In genomic region chr17:21282231-21282630, GRCh38 we compare ENCODE assay signal across 10 cellular contexts. TPM values are rescaled to one million over a fixed set of nuclear protein-coding genes. Genes with fewer than 3 reads are reported as not detected.
A peak's percentile ranks its signal among the peaks of the same experiment; 100 is the strongest.
DNase-seq lines count a peak whose midpoint lies in the region; ATAC-seq and TF ChIP-seq lines count a peak whose summit lies in the region.
"Had no signal": no experiment of that assay in that cellular context is flagged by ENCODE, and none has a peak within 500 bp of the region (broad histone marks: within the 10 kb centered on the region; RNA-seq: fewer than 3 reads in every experiment).

No MANE protein-coding gene starts in this region.

- no peak for TF ChIP-seq POLR2A in tibial nerve (IDR thresholded peaks at IDR 0.05)

- DNase-seq in activated T-cell treated with anti-CD3 and anti-CD28 coated beads, Interleukin-2, amount 50 U/mL, for 72 hours, result no peak
- DNase-seq in activated T-cell treated with anti-CD3 and anti-CD28 coated beads, Interleukin-2, amount 50 U/mL, for 48 hours, result no peak
- DNase-seq in T-helper 17 cell (no peak), right cardiac atrium (no peak), stromal cell of bone marrow (ENCODE audit: low read depth) (peak; percentile 98), tibial nerve (ENCODE audit: low spot score in 2 of 2) (no peak)
- DNase-seq in activated naive CD4-positive, alpha-beta T cell treated with anti-CD3 and anti-CD28 coated beads, Interleukin-2, amount 50 U/mL, for 72 hours (ENCODE audit: low spot score in 2 of 2), result no peak
- DNase-seq: left colon; stimulated activated CD8-positive, alpha-beta memory T cell treated with anti-CD3 and anti-CD28 coated beads, Interleukin-4, amount 100 ng/mL, for 48 hours had no signal

- no peak overlapping the region for H3K27ac Mint-ChIP-seq in activated T-cell treated with anti-CD3 and anti-CD28 coated beads, Interleukin-2, amount 50 U/mL, for 72 hours
- H3K27ac Mint-ChIP-seq in T-helper 17 cell, result peak overlapping the region; percentile 97
- H3K27ac Mint-ChIP-seq in activated naive CD4-positive, alpha-beta T cell treated with anti-CD3 and anti-CD28 coated beads, Interleukin-2, amount 50 U/mL, for 72 hours, result peak overlapping the region in 1 of 2 donors; percentile 43

- H3K27ac ChIP-seq in right cardiac atrium (ENCODE audit: low read length) (peak overlapping the region; percentile 65), tibial nerve (peak overlapping the region in 2 of 4 donors; percentile 85 to 92)

- 58% methylated on average over 5 of the region's 5 CpGs for WGBS in right cardiac atrium
- 34 to 35% methylated on average over 5 of the region's 5 CpGs for WGBS in tibial nerve, 2 donors

- H3K9me3 ChIP-seq in T-helper 17 cell (ENCODE audit: control insufficient read depth, low read length, poor library complexity, severe bottlenecking) (no peaks in the 10 kb centered on the region), right cardiac atrium (ENCODE audit: control insufficient read depth, low read length) (no peaks in the 10 kb centered on the region), tibial nerve (no peaks in the 10 kb centered on the region)

- H3K36me3 ChIP-seq in tibial nerve, result no peaks in the 10 kb centered on the region

- peak overlapping the region; percentile 42 to 53 for H3K4me3 Mint-ChIP-seq in activated T-cell treated with anti-CD3 and anti-CD28 coated beads, Interleukin-2, amount 50 U/mL, for 72 hours
- H3K4me3 Mint-ChIP-seq in T-helper 17 cell, result peak overlapping the region; percentile 39

- peaks cover 4% of the 10 kb centered on the region for H3K4me1 ChIP-seq in right cardiac atrium (ENCODE audit: control insufficient read depth, insufficient read depth, low read length)
- H3K4me1 ChIP-seq in tibial nerve, result peaks cover 0 to 50% (median 22%) of the 10 kb centered on the region in 4 donors

- no peaks in the 10 kb centered on the region for H3K9me3 Mint-ChIP-seq in activated T-cell treated with anti-CD3 and anti-CD28 coated beads, Interleukin-2, amount 50 U/mL, for 72 hours
- no peaks in the 10 kb centered on the region for H3K9me3 Mint-ChIP-seq in activated naive CD4-positive, alpha-beta T cell treated with anti-CD3 and anti-CD28 coated beads, Interleukin-2, amount 50 U/mL, for 72 hours

- peaks cover 58% of the 10 kb centered on the region for H3K4me1 Mint-ChIP-seq in activated T-cell treated with anti-CD3 and anti-CD28 coated beads, Interleukin-2, amount 50 U/mL, for 72 hours (ENCODE audit: low read depth)
- peaks cover 59% of the 10 kb centered on the region for H3K4me1 Mint-ChIP-seq in T-helper 17 cell

- H3K27me3 ChIP-seq in right cardiac atrium (ENCODE audit: control insufficient read depth, insufficient read depth) (no peaks in the 10 kb centered on the region), tibial nerve (no peaks in the 10 kb centered on the region)

- H3K27me3 Mint-ChIP-seq in activated T-cell treated with anti-CD3 and anti-CD28 coated beads, Interleukin-2, amount 50 U/mL, for 72 hours (ENCODE audit: low read depth), result no peaks in the 10 kb centered on the region
- no peaks in the 10 kb centered on the region for H3K27me3 Mint-ChIP-seq in T-helper 17 cell

- intact Hi-C loops in right cardiac atrium (cut with DNase I), result loop anchor here (10.0 kb wide), 2 partner anchors 157 to 233 kb away; partner anchors contain the start of gene DHRS7B (in 4 of the 4)

- H3K36me3 Mint-ChIP-seq in activated T-cell treated with anti-CD3 and anti-CD28 coated beads, Interleukin-2, amount 50 U/mL, for 72 hours (ENCODE audit: insufficient read depth in 2 of 2), result peaks cover 4 to 9% of the 10 kb centered on the region in 2 donors
- no peaks in the 10 kb centered on the region for H3K36me3 Mint-ChIP-seq in T-helper 17 cell (ENCODE audit: low read depth)
- peaks cover 18 to 21% of the 10 kb centered on the region in 2 donors for H3K36me3 Mint-ChIP-seq in activated naive CD4-positive, alpha-beta T cell treated with anti-CD3 and anti-CD28 coated beads, Interleukin-2, amount 50 U/mL, for 72 hours

- no peak for TF ChIP-seq CTCF in tibial nerve (IDR thresholded peaks at IDR 0.05)

- no peak for TF ChIP-seq EP300 in tibial nerve (IDR thresholded peaks at IDR 0.05)

- H3K4me3 ChIP-seq in right cardiac atrium (ENCODE audit: low read length) (no peak overlapping the region), tibial nerve (no peak overlapping the region)

- ATAC-seq in activated T-cell treated with anti-CD3 and anti-CD28 coated beads, Interleukin-2, amount 50 U/mL, for 72 hours (replicated peaks in 1 of 2), result no peak
- no peak for ATAC-seq in T-helper 17 cell
- ATAC-seq in right cardiac atrium, result no peak
- no peak for ATAC-seq in GM18498 (IDR thresholded peaks at IDR 0.05; ENCODE audit: unreplicated experiment)
- no peak for ATAC-seq in activated naive CD4-positive, alpha-beta T cell treated with anti-CD3 and anti-CD28 coated beads, Interleukin-2, amount 50 U/mL, for 72 hours
- ATAC-seq: left colon had no signal

RNA-seq across cellular contexts. Expression of gene MAP2K3, which starts 2.3 kb away (rescaled TPM):
- 100 to 1,000 TPM; 104 to 107 TPM for total RNA-seq in activated T-cell treated with anti-CD3 and anti-CD28 coated beads, Interleukin-2, amount 50 U/mL, for 72 hours
- total RNA-seq in T-helper 17 cell (10 to 100 TPM; 61.2 to 73.0 TPM), right cardiac atrium (10 to 100 TPM; 29.6 to 61.2 (median 41.1) TPM), tibial nerve (10 to 100 TPM; 17.5 to 39.0 (median 21.6) TPM)
- polyA plus RNA-seq in right cardiac atrium, result 36.8 TPM
- total RNA-seq in activated naive CD4-positive, alpha-beta T cell treated with anti-CD3 and anti-CD28 coated beads, Interleukin-2, amount 50 U/mL, for 72 hours, result 100 to 1,000 TPM; 101 to 130 TPM

RNA-seq across cellular contexts. Expression of gene NATD1, which starts 29.0 kb away (rescaled TPM):
- total RNA-seq in activated T-cell treated with anti-CD3 and anti-CD28 coated beads, Interleukin-2, amount 50 U/mL, for 72 hours, result 1 to 10 TPM; 7.4 to 8.8 TPM
- total RNA-seq in T-helper 17 cell (1 to 10 TPM; 4.9 to 8.4 TPM), right cardiac atrium (10 to 100 TPM in 3 of 4 donors, 1 to 10 TPM in 1; 8.1 to 15.7 (median 12.1) TPM), tibial nerve (10 to 100 TPM in 3 of 4 donors, 1 to 10 TPM in 1; 5.7 to 12.0 (median 10.8) TPM)
- 10.9 TPM for polyA plus RNA-seq in right cardiac atrium
- total RNA-seq in activated naive CD4-positive, alpha-beta T cell treated with anti-CD3 and anti-CD28 coated beads, Interleukin-2, amount 50 U/mL, for 72 hours, result 1 to 10 TPM; 2.6 to 2.9 TPM
